14 cellular contexts compared by ENCODE assay signal in genomic region chr2:64211471-64211870, GRCh38.
A peak's percentile ranks its signal among the peaks of the same experiment; 100 is the strongest.
DNase-seq lines count a peak whose midpoint lies in the region; ATAC-seq and TF ChIP-seq lines count a peak whose summit lies in the region.
"Had no signal": no experiment of that assay in that cellular context is flagged by ENCODE, and none has a peak within 500 bp of the region (broad histone marks: within the 10 kb centered on the region; RNA-seq: fewer than 3 reads in every experiment).

No MANE protein-coding gene starts in this region.

- H3K27ac ChIP-seq in esophagus (ENCODE audit: low read depth in 2 of 2, low read length in 1 of 2) (peak overlapping the region; percentile 86 to 94), sigmoid colon (peak overlapping the region in 1 of 4 donors; percentile 4)
- H3K27ac ChIP-seq: right lobe of liver, testis had no signal

- WGBS in esophagus, 2 donors, result 80 to 93% methylated on average over 3 of the region's 3 CpGs
- 86 to 94% methylated on average over 3 of the region's 3 CpGs for WGBS in sigmoid colon, 2 donors

- intact Hi-C loops in sigmoid colon (cut with DNase I), result no loop called here

- no peaks in the 10 kb centered on the region for H3K27me3 Mint-ChIP-seq in T-helper 2 cell treated with Interferon-gamma antibody and Interleukin-4, amounts not matched to agents 5 μg/mL and 100 μg/mL, for 36 hours (ENCODE audit: low read depth)
- H3K27me3 Mint-ChIP-seq in T-cell, result no peaks in the 10 kb centered on the region
- H3K27me3 Mint-ChIP-seq in stimulated activated naive B cell treated with anti-CD40 and anti-IgM and Interleukin-4, amounts not matched to agents 10 μg/mL and 1 μg/mL and 100 μg/mL, for 72 hours, result no peaks in the 10 kb centered on the region
- no peaks in the 10 kb centered on the region for H3K27me3 Mint-ChIP-seq in osteocyte (ENCODE audit: unreplicated experiment)
- H3K27me3 Mint-ChIP-seq: naive thymus-derived CD8-positive, alpha-beta T cell had no signal

- H3K4me1 ChIP-seq in esophagus (ENCODE audit: control insufficient read depth in 2 of 2, insufficient read depth in 2 of 2, low read length in 1 of 2) (peaks cover 0 to 8% of the 10 kb centered on the region in 2 donors), sigmoid colon (peaks cover 0 to 15% (median 12%) of the 10 kb centered on the region in 4 donors)
- H3K4me1 ChIP-seq: testis had no signal

- peaks cover 5% of the 10 kb centered on the region for H3K36me3 Mint-ChIP-seq in T-helper 2 cell treated with Interferon-gamma antibody and Interleukin-4, amounts not matched to agents 5 μg/mL and 100 μg/mL, for 36 hours (ENCODE audit: low read depth)
- H3K36me3 Mint-ChIP-seq in T-cell (no peaks in the 10 kb centered on the region), osteocyte (ENCODE audit: unreplicated experiment) (no peaks in the 10 kb centered on the region)
- H3K36me3 Mint-ChIP-seq in stimulated activated naive B cell treated with anti-CD40 and anti-IgM and Interleukin-4, amounts not matched to agents 10 μg/mL and 1 μg/mL and 100 μg/mL, for 72 hours, result no peaks in the 10 kb centered on the region
- H3K36me3 Mint-ChIP-seq: immature natural killer cell; naive thymus-derived CD8-positive, alpha-beta T cell had no signal

- TF ChIP-seq CTCF in osteocyte (IDR thresholded peaks at IDR 0.05), result no peak
- no peak for TF ChIP-seq CTCF in sigmoid colon (IDR thresholded peaks at IDR 0.05)

- no peak for TF ChIP-seq EP300 in sigmoid colon (IDR thresholded peaks at IDR 0.05)

- no peak for DNase-seq in T-helper 2 cell treated with Interferon-gamma antibody and Interleukin-4, amounts not matched to agents 5 μg/mL and 100 μg/mL, for 36 hours (ENCODE audit: low spot score)
- DNase-seq in T-helper 2 cell (no peak), T-cell (no peak), osteocyte (ENCODE audit: extremely low spot score, unreplicated experiment) (no peak), sigmoid colon (no peak)
- no peak for DNase-seq in stimulated activated naive B cell treated with anti-CD40 and anti-IgM and Interleukin-4, amounts not matched to agents 10 μg/mL and 1 μg/mL and 100 μg/mL, for 72 hours
- DNase-seq: Calu3; dorsolateral prefrontal cortex; immature natural killer cell; naive thymus-derived CD8-positive, alpha-beta T cell; right lobe of liver; testis had no signal

- H3K36me3 ChIP-seq in esophagus (ENCODE audit: control insufficient read depth in 2 of 2, insufficient read depth in 2 of 2, low read length in 1 of 2) (no peaks in the 10 kb centered on the region), sigmoid colon (no peaks in the 10 kb centered on the region)
- H3K36me3 ChIP-seq: right lobe of liver had no signal

- POLR2A ChIA-PET in T-cell (lab: Charles Lee), result interaction anchor here in 1 of 2 donors (0.6 kb wide), 2 partner anchors 12 to 47 kb away, joined by 3 read pairs; no protein-coding TSS in a partner anchor

- CTCF ChIA-PET in T-cell (lab: Charles Lee), result no interaction called here

- no peak overlapping the region for H3K4me3 ChIP-seq in esophagus (ENCODE audit: low read depth in 1 of 2, low read length in 2 of 2)
- no peak overlapping the region for H3K4me3 ChIP-seq in sigmoid colon
- H3K4me3 ChIP-seq: dorsolateral prefrontal cortex, right lobe of liver, testis had no signal

- peak overlapping the region; percentile 1 for H3K27ac Mint-ChIP-seq in T-helper 2 cell treated with Interferon-gamma antibody and Interleukin-4, amounts not matched to agents 5 μg/mL and 100 μg/mL, for 36 hours
- peak overlapping the region; percentile 37 to 46 for H3K27ac Mint-ChIP-seq in T-cell
- peak overlapping the region; percentile 48 for H3K27ac Mint-ChIP-seq in stimulated activated naive B cell treated with anti-CD40 and anti-IgM and Interleukin-4, amounts not matched to agents 10 μg/mL and 1 μg/mL and 100 μg/mL, for 72 hours
- H3K27ac Mint-ChIP-seq in osteocyte (ENCODE audit: unreplicated experiment), result no peak overlapping the region

- TF ChIP-seq POLR2A in sigmoid colon (IDR thresholded peaks at IDR 0.05), result no peak

- H3K9me3 ChIP-seq in esophagus (ENCODE audit: control insufficient read depth in 2 of 2, insufficient read depth in 1 of 2, low read depth in 1 of 2, low read length in 1 of 2) (no peaks in the 10 kb centered on the region), sigmoid colon (no peaks in the 10 kb centered on the region)
- H3K9me3 ChIP-seq: right lobe of liver, testis had no signal

- H3K4me3 Mint-ChIP-seq in T-helper 2 cell treated with Interferon-gamma antibody and Interleukin-4, amounts not matched to agents 5 μg/mL and 100 μg/mL, for 36 hours, result no peak overlapping the region
- H3K4me3 Mint-ChIP-seq in T-cell (peak overlapping the region in 1 of 3 donors; percentile 2), osteocyte (ENCODE audit: unreplicated experiment) (no peak overlapping the region)
- no peak overlapping the region for H3K4me3 Mint-ChIP-seq in stimulated activated naive B cell treated with anti-CD40 and anti-IgM and Interleukin-4, amounts not matched to agents 10 μg/mL and 1 μg/mL and 100 μg/mL, for 72 hours
- H3K4me3 Mint-ChIP-seq: immature natural killer cell; naive thymus-derived CD8-positive, alpha-beta T cell had no signal

- peaks cover 47% of the 10 kb centered on the region for H3K4me1 Mint-ChIP-seq in T-helper 2 cell treated with Interferon-gamma antibody and Interleukin-4, amounts not matched to agents 5 μg/mL and 100 μg/mL, for 36 hours (ENCODE audit: low read depth)
- H3K4me1 Mint-ChIP-seq in T-cell, result peaks cover 66 to 77% (median 74%) of the 10 kb centered on the region in 3 donors
- H3K4me1 Mint-ChIP-seq in stimulated activated naive B cell treated with anti-CD40 and anti-IgM and Interleukin-4, amounts not matched to agents 10 μg/mL and 1 μg/mL and 100 μg/mL, for 72 hours, result peaks cover 48 to 85% of the 10 kb centered on the region in 2 donors
- peaks cover 12% of the 10 kb centered on the region for H3K4me1 Mint-ChIP-seq in osteocyte (ENCODE audit: unreplicated experiment)

- H3K27me3 ChIP-seq in esophagus (ENCODE audit: control insufficient read depth in 1 of 2, insufficient read depth in 2 of 2, low read length in 2 of 2) (no peaks in the 10 kb centered on the region), sigmoid colon (no peaks in the 10 kb centered on the region)
- H3K27me3 ChIP-seq: dorsolateral prefrontal cortex, right lobe of liver, testis had no signal

- H3K9me3 Mint-ChIP-seq in T-helper 2 cell treated with Interferon-gamma antibody and Interleukin-4, amounts not matched to agents 5 μg/mL and 100 μg/mL, for 36 hours, result no peaks in the 10 kb centered on the region
- H3K9me3 Mint-ChIP-seq in T-cell, result no peaks in the 10 kb centered on the region
- H3K9me3 Mint-ChIP-seq in stimulated activated naive B cell treated with anti-CD40 and anti-IgM and Interleukin-4, amounts not matched to agents 10 μg/mL and 1 μg/mL and 100 μg/mL, for 72 hours, result peaks cover 0 to 2% of the 10 kb centered on the region in 2 donors
- no peaks in the 10 kb centered on the region for H3K9me3 Mint-ChIP-seq in osteocyte (ENCODE audit: unreplicated experiment)
- H3K9me3 Mint-ChIP-seq: immature natural killer cell; naive thymus-derived CD8-positive, alpha-beta T cell had no signal

- ATAC-seq in T-cell (replicated peaks in 1 of 4) (no peak), GM21526 (IDR thresholded peaks at IDR 0.05; ENCODE audit: low FRiP score, unreplicated experiment) (no peak)
- ATAC-seq in stimulated activated naive B cell treated with anti-CD40 and anti-IgM and Interleukin-4, amounts not matched to agents 10 μg/mL and 1 μg/mL and 100 μg/mL, for 72 hours (replicated peaks), result no peak
